Comparison of ENCODE assay signal across 13 cellular contexts in the genomic region with DNA sequence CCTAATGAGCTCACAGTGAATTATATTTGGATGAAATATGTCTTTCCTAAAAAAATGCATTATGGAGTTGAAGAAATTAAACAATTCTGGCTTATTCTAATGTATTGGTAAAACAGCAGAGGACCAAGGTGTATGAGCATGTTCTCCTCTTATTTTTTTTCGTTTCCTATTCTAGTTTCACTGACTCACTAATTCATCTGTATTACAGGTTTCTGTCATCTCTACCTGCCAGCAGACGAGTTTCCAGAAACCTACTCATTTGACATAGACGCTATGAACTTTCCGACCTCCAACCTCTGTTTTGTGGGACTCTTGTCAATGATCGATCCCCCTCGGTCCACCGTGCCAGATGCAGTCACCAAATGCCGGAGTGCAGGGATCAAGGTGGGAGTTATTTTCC. TPM values are rescaled to one million over a fixed set of nuclear protein-coding genes. Genes with fewer than 3 reads are reported as not detected.
DNase-seq lines count a peak whose midpoint lies in the region; ATAC-seq and TF ChIP-seq lines count a peak whose summit lies in the region.
"Had no signal": no experiment of that assay in that cellular context is flagged by ENCODE, and none has a peak within 500 bp of the region (broad histone marks: within the 10 kb centered on the region; RNA-seq: fewer than 3 reads in every experiment).

No MANE protein-coding gene starts in this region.

- TF ChIP-seq CTCF in activated CD8-positive, alpha-beta T cell treated with anti-CD3 and anti-CD28 coated beads for 36 hours (IDR thresholded peaks at IDR 0.05), result no peak

- no peaks in the 10 kb centered on the region for H3K36me3 Mint-ChIP-seq in activated CD8-positive, alpha-beta T cell treated with anti-CD3 and anti-CD28 coated beads for 36 hours (ENCODE audit: low read depth)
- H3K36me3 Mint-ChIP-seq in activated CD8-positive, alpha-beta T cell treated with anti-CD3 and anti-CD28 coated beads, Interleukin-2, amount 10 ng/mL, durations not matched to agents 7 days and 5 days (ENCODE audit: low read depth), result no peaks in the 10 kb centered on the region
- H3K36me3 Mint-ChIP-seq in activated naive CD8-positive, alpha-beta T cell treated with anti-CD3 and anti-CD28 coated beads, Interleukin-2, amount 50 U/mL, for 24 hours (ENCODE audit: low read depth), result no peaks in the 10 kb centered on the region
- H3K36me3 Mint-ChIP-seq in activated naive CD8-positive, alpha-beta T cell treated with anti-CD3 and anti-CD28 coated beads for 36 hours, result no peaks in the 10 kb centered on the region

- no peak for DNase-seq in activated CD4-positive, CD25-positive, alpha-beta regulatory T cell (lab: John Stamatoyannopoulos, UW)
- no peak for DNase-seq in activated CD8-positive, alpha-beta T cell treated with anti-CD3 and anti-CD28 coated beads for 36 hours
- no peak for DNase-seq in activated CD8-positive, alpha-beta T cell treated with anti-CD3 and anti-CD28 coated beads, Interleukin-2, amount 10 ng/mL, durations not matched to agents 7 days and 5 days
- DNase-seq in activated naive CD8-positive, alpha-beta T cell treated with anti-CD3 and anti-CD28 coated beads, Interleukin-2, amount 50 U/mL, for 24 hours, result no peak
- DNase-seq in activated naive CD8-positive, alpha-beta T cell treated with anti-CD3 and anti-CD28 coated beads for 36 hours, result no peak
- peak; percentile 37 for DNase-seq in stimulated activated CD8-positive, alpha-beta memory T cell treated with anti-CD3 and anti-CD28 coated beads, Interleukin-4, amount 100 ng/mL, for 48 hours
- no peak for DNase-seq in OCI-M2 (lab: John Stamatoyannopoulos, UW; ENCODE audit: unreplicated experiment)
- DNase-seq: AML-193; Caco-2; CD4-positive, alpha-beta T cell; H9 had no signal

- intact Hi-C loops in activated CD8-positive, alpha-beta T cell treated with anti-CD3 and anti-CD28 coated beads for 36 hours (cut with micrococcal nuclease), result no loop called here

- CTCF ChIA-PET in activated CD8-positive, alpha-beta T cell treated with anti-CD3 and anti-CD28 coated beads for 36 hours (lab: Charles Lee), result no interaction called here
- CTCF ChIA-PET in activated CD8-positive, alpha-beta T cell treated with anti-CD3 and anti-CD28 coated beads, Interleukin-2, amount 10 ng/mL, durations not matched to agents 7 days and 5 days (lab: Charles Lee), result no interaction called here

- H3K4me3 Mint-ChIP-seq in activated CD8-positive, alpha-beta T cell treated with anti-CD3 and anti-CD28 coated beads for 36 hours, result no peak overlapping the region
- H3K4me3 Mint-ChIP-seq in activated CD8-positive, alpha-beta T cell treated with anti-CD3 and anti-CD28 coated beads, Interleukin-2, amount 10 ng/mL, durations not matched to agents 7 days and 5 days, result no peak overlapping the region
- H3K4me3 Mint-ChIP-seq in activated naive CD8-positive, alpha-beta T cell treated with anti-CD3 and anti-CD28 coated beads, Interleukin-2, amount 50 U/mL, for 24 hours, result no peak overlapping the region
- H3K4me3 Mint-ChIP-seq in activated naive CD8-positive, alpha-beta T cell treated with anti-CD3 and anti-CD28 coated beads for 36 hours, result no peak overlapping the region
- H3K4me3 Mint-ChIP-seq: CD4-positive, alpha-beta T cell; H9 had no signal

- peak; percentile 70 to 76 for ATAC-seq in activated CD4-positive, CD25-positive, alpha-beta regulatory T cell treated with anti-CD3 and anti-CD28 coated beads, Interleukin-2, amount 50 U/mL, for 24 hours
- peak; percentile 42 for ATAC-seq in activated CD8-positive, alpha-beta T cell treated with anti-CD3 and anti-CD28 coated beads for 36 hours
- ATAC-seq in activated CD8-positive, alpha-beta T cell treated with anti-CD3 and anti-CD28 coated beads, Interleukin-2, amount 10 ng/mL, durations not matched to agents 7 days and 5 days, result no peak
- ATAC-seq in activated naive CD8-positive, alpha-beta T cell treated with anti-CD3 and anti-CD28 coated beads, Interleukin-2, amount 50 U/mL, for 24 hours, result peak; percentile 57
- ATAC-seq: A549 had no signal

- H3K27me3 Mint-ChIP-seq in activated CD8-positive, alpha-beta T cell treated with anti-CD3 and anti-CD28 coated beads for 36 hours, result peaks cover 20% of the 10 kb centered on the region
- H3K27me3 Mint-ChIP-seq in activated CD8-positive, alpha-beta T cell treated with anti-CD3 and anti-CD28 coated beads, Interleukin-2, amount 10 ng/mL, durations not matched to agents 7 days and 5 days (ENCODE audit: low read depth), result peaks cover 40% of the 10 kb centered on the region
- H3K27me3 Mint-ChIP-seq in activated naive CD8-positive, alpha-beta T cell treated with anti-CD3 and anti-CD28 coated beads, Interleukin-2, amount 50 U/mL, for 24 hours, result peaks cover 18% of the 10 kb centered on the region
- H3K27me3 Mint-ChIP-seq in activated naive CD8-positive, alpha-beta T cell treated with anti-CD3 and anti-CD28 coated beads for 36 hours, result peaks cover 11% of the 10 kb centered on the region

- H3K9me3 Mint-ChIP-seq in activated CD8-positive, alpha-beta T cell treated with anti-CD3 and anti-CD28 coated beads for 36 hours, result no peaks in the 10 kb centered on the region
- no peaks in the 10 kb centered on the region for H3K9me3 Mint-ChIP-seq in activated CD8-positive, alpha-beta T cell treated with anti-CD3 and anti-CD28 coated beads, Interleukin-2, amount 10 ng/mL, durations not matched to agents 7 days and 5 days (ENCODE audit: insufficient read depth)
- no peaks in the 10 kb centered on the region for H3K9me3 Mint-ChIP-seq in activated naive CD8-positive, alpha-beta T cell treated with anti-CD3 and anti-CD28 coated beads, Interleukin-2, amount 50 U/mL, for 24 hours
- H3K9me3 Mint-ChIP-seq in activated naive CD8-positive, alpha-beta T cell treated with anti-CD3 and anti-CD28 coated beads for 36 hours, result no peaks in the 10 kb centered on the region
- H3K9me3 Mint-ChIP-seq: CD4-positive, alpha-beta T cell; H9 had no signal

- H3K4me1 Mint-ChIP-seq in activated CD8-positive, alpha-beta T cell treated with anti-CD3 and anti-CD28 coated beads for 36 hours (ENCODE audit: low read depth), result peaks cover 8% of the 10 kb centered on the region
- peaks cover 8% of the 10 kb centered on the region for H3K4me1 Mint-ChIP-seq in activated CD8-positive, alpha-beta T cell treated with anti-CD3 and anti-CD28 coated beads, Interleukin-2, amount 10 ng/mL, durations not matched to agents 7 days and 5 days (ENCODE audit: low read depth)
- peaks cover 8% of the 10 kb centered on the region for H3K4me1 Mint-ChIP-seq in activated naive CD8-positive, alpha-beta T cell treated with anti-CD3 and anti-CD28 coated beads, Interleukin-2, amount 50 U/mL, for 24 hours
- H3K4me1 Mint-ChIP-seq in activated naive CD8-positive, alpha-beta T cell treated with anti-CD3 and anti-CD28 coated beads for 36 hours, result peaks cover 9% of the 10 kb centered on the region
- H3K4me1 Mint-ChIP-seq: H9 had no signal

- H3K27ac Mint-ChIP-seq in activated CD8-positive, alpha-beta T cell treated with anti-CD3 and anti-CD28 coated beads for 36 hours, result no peak overlapping the region
- H3K27ac Mint-ChIP-seq in activated CD8-positive, alpha-beta T cell treated with anti-CD3 and anti-CD28 coated beads, Interleukin-2, amount 10 ng/mL, durations not matched to agents 7 days and 5 days, result no peak overlapping the region
- no peak overlapping the region for H3K27ac Mint-ChIP-seq in activated naive CD8-positive, alpha-beta T cell treated with anti-CD3 and anti-CD28 coated beads, Interleukin-2, amount 50 U/mL, for 24 hours
- H3K27ac Mint-ChIP-seq in activated naive CD8-positive, alpha-beta T cell treated with anti-CD3 and anti-CD28 coated beads for 36 hours, result no peak overlapping the region
- H3K27ac Mint-ChIP-seq: CD4-positive, alpha-beta T cell; H9 had no signal

- POLR2A ChIA-PET in activated CD8-positive, alpha-beta T cell treated with anti-CD3 and anti-CD28 coated beads for 36 hours (lab: Charles Lee), result no interaction called here
- POLR2A ChIA-PET in activated CD8-positive, alpha-beta T cell treated with anti-CD3 and anti-CD28 coated beads, Interleukin-2, amount 10 ng/mL, durations not matched to agents 7 days and 5 days (lab: Charles Lee), result no interaction called here

RNA-seq across cellular contexts. Expression of a gene that starts 20.3 kb away (rescaled TPM):
- total RNA-seq in activated CD8-positive, alpha-beta T cell treated with anti-CD3 and anti-CD28 coated beads for 36 hours, result 1 to 10 TPM; 4.4 TPM
- under 1 TPM; 0.05 to 0.08 TPM for total RNA-seq in activated CD8-positive, alpha-beta T cell treated with anti-CD3 and anti-CD28 coated beads, Interleukin-2, amount 10 ng/mL, durations not matched to agents 7 days and 5 days
- total RNA-seq in activated naive CD8-positive, alpha-beta T cell treated with anti-CD3 and anti-CD28 coated beads for 36 hours, result under 1 TPM; 0.66 TPM
- total RNA-seq: Caco-2 had no signal
